Comparison of ENCODE assay signal across 29 cellular contexts in genomic region chr11:34627197-34627596, GRCh38. TPM values are rescaled to one million over a fixed set of nuclear protein-coding genes. Genes with fewer than 3 reads are reported as not detected.
"Had no signal": no experiment of that assay in that cellular context is flagged by ENCODE, and none has a peak within 500 bp of the region (broad histone marks: within the 10 kb centered on the region; RNA-seq: fewer than 3 reads in every experiment).

No MANE protein-coding gene starts in this region.

- H3K79me2 ChIP-seq: hepatocyte had no signal

- H3K4me1 ChIP-seq: ascending aorta, gastroesophageal sphincter had no signal

- H3K4me2 ChIP-seq: hepatocyte had no signal

- H3K27ac ChIP-seq: ascending aorta, gastroesophageal sphincter, hepatocyte, ovary, thyroid gland, upper lobe of left lung, vagina had no signal

- H3K9me3 ChIP-seq: ascending aorta, gastroesophageal sphincter, ovary, thyroid gland, upper lobe of left lung, vagina had no signal

- H3K27me3 ChIP-seq: ascending aorta, hepatocyte, ovary, thyroid gland, upper lobe of left lung, vagina had no signal

- DNase-seq: activated CD4-positive, alpha-beta memory T cell treated with anti-CD3 and anti-CD28 coated beads, Interleukin-2, amount 10 ng/mL, durations not matched to agents 7 days and 5 days; activated CD4-positive, alpha-beta T cell treated with anti-CD3 and anti-CD28 coated beads, Interleukin-2, amount 10 ng/mL, durations not matched to agents 7 days and 5 days; activated CD4-positive, CD25-positive, alpha-beta regulatory T cell treated with anti-CD3 and anti-CD28 coated beads, Interleukin-2, amount 50 U/mL, for 72 hours; activated CD8-positive, alpha-beta memory T cell treated with anti-CD3 and anti-CD28 coated beads, Interleukin-2, amount 50 U/mL, for 48 hours; activated gamma-delta T cell; activated naive CD4-positive, alpha-beta T cell treated with anti-CD3 and anti-CD28 coated beads, Interleukin-2, amount 10 ng/mL, durations not matched to agents 7 days and 5 days; activated naive CD8-positive, alpha-beta T cell treated with anti-CD3 and anti-CD28 coated beads, Interleukin-2, amount 10 ng/mL, durations not matched to agents 7 days and 5 days; activated T-cell treated with anti-CD3 and anti-CD28 coated beads, Interleukin-2, amount 50 U/mL, for 24 hours; central memory CD4-positive, alpha-beta T cell; endodermal cell; kidney; left colon; naive B cell; ovary; retina; small intestine; stimulated activated CD4-positive, alpha-beta T cell treated with anti-CD3 and anti-CD28 coated beads, Interleukin-4, amount 100 ng/mL, for 4 hours; stimulated activated CD8-positive, alpha-beta memory T cell treated with anti-CD3 and anti-CD28 coated beads, Interleukin-4, amount 100 ng/mL, for 48 hours; stimulated activated naive CD8-positive, alpha-beta T cell treated with anti-CD3 and anti-CD28 coated beads, Interleukin-15, amount 100 ng/mL, for 72 hours; substantia nigra; T-helper 9 cell; thyroid gland; upper lobe of left lung had no signal

- H2AFZ ChIP-seq: hepatocyte had no signal

- H3K36me3 ChIP-seq: ascending aorta, gastroesophageal sphincter, ovary, thyroid gland, upper lobe of left lung, vagina had no signal

- H3K4me3 ChIP-seq: ascending aorta, gastroesophageal sphincter, hepatocyte, ovary, thyroid gland, upper lobe of left lung, vagina had no signal

- ATAC-seq: gastroesophageal sphincter; left colon; sciatic nerve; stimulated activated memory B cell treated with anti-CD40 and anti-IgM and Interleukin-4, amounts not matched to agents 10 μg/mL and 1 μg/mL and 100 μg/mL, for 72 hours; stimulated activated naive CD8-positive, alpha-beta T cell treated with anti-CD3 and anti-CD28 coated beads, Interleukin-15, amount 100 ng/mL, for 72 hours had no signal

RNA-seq across cellular contexts. Expression of gene EHF, which starts 6.3 kb away (rescaled TPM):
- total RNA-seq: activated CD4-positive, alpha-beta memory T cell treated with anti-CD3 and anti-CD28 coated beads, Interleukin-2, amount 10 ng/mL, durations not matched to agents 7 days and 5 days; activated naive CD8-positive, alpha-beta T cell treated with anti-CD3 and anti-CD28 coated beads, Interleukin-2, amount 10 ng/mL, durations not matched to agents 7 days and 5 days; ascending aorta had no signal
